Comparison of ENCODE assay signal across 8 cellular contexts in genomic region chr9:34628656-34629491, GRCh38. TPM values are rescaled to one million over a fixed set of nuclear protein-coding genes. Genes with fewer than 3 reads are reported as not detected.
DNase-seq lines count a peak whose midpoint lies in the region; ATAC-seq and TF ChIP-seq lines count a peak whose summit lies in the region.

ARID3C (minus strand) TSS chr9:34629066; CDS start chr9:34628014, 1,052 bp downstream.

- intact Hi-C loops in Right ventricle myocardium superior (cut with DNase I) = no loop called here

- TF ChIP-seq CTCF in GM10248 (IDR thresholded peaks at IDR 0.05; ENCODE audit: control extremely low read depth, extremely low read depth, low read depth, missing control alignments) = no peak
- TF ChIP-seq CTCF in retinal pigment epithelial cell (conservative IDR thresholded peaks at IDR 0.05; ENCODE audit: low read depth, low read length) = no peak

- H3K4me3 ChIP-seq in retinal pigment epithelial cell (ENCODE audit: low read length) = peak within 1 kb of the TSS; percentile 19

- DNase-seq in GM10248 (ENCODE audit: extremely low spot score) (peak; percentile 50), NCI-H1092 treated with DMSO at 0.1 percent for 48 hours (lab: John Stamatoyannopoulos, UW) (peak; percentile 32), Right ventricle myocardium superior (no peak), retinal pigment epithelial cell (ENCODE audit: low read depth) (no peak), HPDE6-E6E7 (ENCODE audit: extremely low spot score) (no peak)
- peak; percentile 32 for DNase-seq in activated effector memory CD4-positive, alpha-beta T cell treated with Interleukin-2 at 50 U/mL for 16 hours

- POLR2A ChIA-PET in GM10248 (lab: Yijun Ruan, JAX) = no interaction called here

- peak; percentile 80 for ATAC-seq in Right ventricle myocardium superior (ENCODE audit: poor library complexity)
- no peak for ATAC-seq in GM21515 (IDR thresholded peaks at IDR 0.05; ENCODE audit: unreplicated experiment)
- ATAC-seq in HG03439 (IDR thresholded peaks at IDR 0.05; ENCODE audit: unreplicated experiment) = no peak

- CTCF ChIA-PET in GM10248 (lab: Yijun Ruan, JAX) = interaction anchor here (1.4 to 12.1 kb wide), 4 partner anchors 9 to 81 kb away, joined by 4 to 328 read pairs (median 7); partner anchors contain the start of genes DCTN3, RPP25L and SIGMAR1

RNA-seq across cellular contexts. Expression of gene ARID3C, which starts in this region (rescaled TPM):
- not detected for total RNA-seq in Right ventricle myocardium superior

Comparison
In these comparisons a context has a peak if more than half of its experiments do, and no peak if none do; other contexts are left out.
1. Peak in ATAC-seq in Right ventricle myocardium superior; RNA of the gene not detected or under 1 TPM.
2. DNase-seq: peak in GM10248 (single experiment), NCI-H1092 treated with DMSO at 0.1 percent for 48 hours (single experiment) and activated effector memory CD4-positive, alpha-beta T cell treated with Interleukin-2 at 50 U/mL for 16 hours (single experiment); none in Right ventricle myocardium superior (single experiment), retinal pigment epithelial cell (single experiment) and HPDE6-E6E7 (single experiment).